Comparison of ENCODE assay signal across 13 cellular contexts in genomic region chr11:46075168-46075567, GRCh38. TPM values are rescaled to one million over a fixed set of nuclear protein-coding genes. Genes with fewer than 3 reads are reported as not detected.
DNase-seq lines count a peak whose midpoint lies in the region; ATAC-seq and TF ChIP-seq lines count a peak whose summit lies in the region.
"Had no signal": no experiment of that assay in that cellular context is flagged by ENCODE, and none has a peak within 500 bp of the region (broad histone marks: within the 10 kb centered on the region; RNA-seq: fewer than 3 reads in every experiment).

No MANE protein-coding gene starts in this region.

- H4K20me1 ChIP-seq in GM23248 (ENCODE audit: insufficient read depth): no peaks in the 10 kb centered on the region; the same call in 1 of the 2 replicates
- no peaks in the 10 kb centered on the region for H4K20me1 ChIP-seq in PC-3 (ENCODE audit: low read length)

- POLR2A ChIA-PET in PC-3 (lab: Charles Lee; ENCODE audit: unreplicated experiment): no interaction called here

- H3K36me3 Mint-ChIP-seq in CD14-positive monocyte: peaks cover 56 to 83% of the 10 kb centered on the region in 2 donors

- H3K27me3 Mint-ChIP-seq in CD14-positive monocyte (ENCODE audit: low read depth in 3 of 3): no peaks in the 10 kb centered on the region

- H3K79me2 ChIP-seq in GM23248 (ENCODE audit: insufficient read depth) (peaks cover 12% of the 10 kb centered on the region; the same call in 1 of the 2 replicates), PC-3 (ENCODE audit: low read length) (no peaks in the 10 kb centered on the region)

- 0 out of 2 replicates have a peak, but pooled peaks cover 10% of the 10 kb centered on the region for H3K36me3 ChIP-seq in GM23248 (ENCODE audit: low read depth)
- H3K36me3 ChIP-seq in PC-3 (ENCODE audit: low read depth, low read length): no peaks in the 10 kb centered on the region
- H3K36me3 ChIP-seq: right atrium auricular region had no signal

- H3K9me3 Mint-ChIP-seq in CD14-positive monocyte: no peaks in the 10 kb centered on the region

- in situ Hi-C loops in GM23248 (cut with MboI): no loop called here

- H3K4me3 ChIP-seq in GM23248 (no peak overlapping the region), PC-3 (ENCODE audit: low read length) (no peak overlapping the region), epithelial cell of esophagus (ENCODE audit: low read length) (no peak overlapping the region)
- H3K4me3 ChIP-seq: lung, right atrium auricular region had no signal

- H3K4me2 ChIP-seq in GM23248 (ENCODE audit: unreplicated experiment) (no peak overlapping the region), PC-3 (ENCODE audit: low read length) (0 out of 2 replicates have a peak overlapping the region, but pooled peaks have one; percentile 6)

- no peaks in the 10 kb centered on the region for H3K9me3 ChIP-seq in GM23248 (ENCODE audit: low read depth)
- H3K9me3 ChIP-seq in PC-3 (ENCODE audit: low read length): no peaks in the 10 kb centered on the region
- H3K9me3 ChIP-seq: right atrium auricular region had no signal

- peak overlapping the region in 1 of 7 donors; percentile 70 for H3K27ac Mint-ChIP-seq in CD14-positive monocyte

- H3K4me1 ChIP-seq in GM23248 (ENCODE audit: insufficient read depth) (no peaks in the 10 kb centered on the region), PC-3 (ENCODE audit: insufficient read depth, low read length) (peaks cover 8% of the 10 kb centered on the region)

- H3K4me1 Mint-ChIP-seq in CD14-positive monocyte: no peaks in the 10 kb centered on the region

- WGBS in GM23248 (ENCODE audit: low coverage in 1 of 2, low lambda C conversion rate in 2 of 2, missing lambda C conversion rate in 2 of 2), 2 experiments: 65 to 70% methylated on average over 5 of the region's 5 CpGs

- no TSS peak for BruUV-seq in PC-3 (replicated peaks; lab: Mats Ljungman, UMichigan)

- CTCF ChIA-PET in PC-3 (lab: Charles Lee): interaction anchor here (0.9 kb wide), 1 partner anchor 28 kb away, joined by 3 read pairs; no protein-coding TSS in a partner anchor

- H3K9ac ChIP-seq in GM23248 (no peak overlapping the region), PC-3 (ENCODE audit: low read length) (no peak overlapping the region)

- intact Hi-C loops in PC-3 (cut with micrococcal nuclease) (loop anchor here (5.0 kb wide), 2 partner anchors 38 to 162 kb away; no protein-coding TSS in a partner anchor), CD14-positive monocyte (cut with micrococcal nuclease) (no loop called here)

- H3F3A ChIP-seq in GM23248 (ENCODE audit: insufficient read depth): 0 out of 2 replicates have a peak, but pooled peaks cover 6% of the 10 kb centered on the region
- H3F3A ChIP-seq in PC-3 (ENCODE audit: low read length, unreplicated experiment): no peaks in the 10 kb centered on the region

- DNase-seq in GM23248 (peak; percentile 30), PC-3 (peak; percentile 65), epithelial cell of esophagus (ENCODE audit: low read depth) (peak; percentile 86), non-pigmented ciliary epithelial cell (ENCODE audit: low read depth) (peak; percentile 11), SK-N-DZ (ENCODE audit: low spot score) (no peak), CD14-positive monocyte (ENCODE audit: low spot score) (no peak)
- DNase-seq: central memory CD4-positive, alpha-beta T cell; NCI-H146; T1000 had no signal

- H2AFZ ChIP-seq in GM23248 (no peak overlapping the region), PC-3 (ENCODE audit: low read length) (no peak overlapping the region)

- TF ChIP-seq CTCF in PC-3 (conservative IDR thresholded peaks at IDR 0.05; ENCODE audit: low read depth, low read length) (no peak), epithelial cell of esophagus (IDR thresholded peaks at IDR 0.05; ENCODE audit: insufficient read depth, low read depth, low read length, missing control alignments) (no peak), CD14-positive monocyte (IDR thresholded peaks at IDR 0.05) (no peak)

- H3K27ac ChIP-seq in GM23248 (no peak overlapping the region), PC-3 (ENCODE audit: low read length) (no peak overlapping the region)

- H3K27me3 ChIP-seq in GM23248 (replicated peaks; ENCODE audit: insufficient read depth) (no peaks in the 10 kb centered on the region), PC-3 (ENCODE audit: low read length) (no peaks in the 10 kb centered on the region)
- H3K27me3 ChIP-seq: right atrium auricular region had no signal

- ATAC-seq in PC-3 (peak; percentile 84), HG02623 (IDR thresholded peaks at IDR 0.05; ENCODE audit: unreplicated experiment) (no peak), GM19397 (IDR thresholded peaks at IDR 0.05; ENCODE audit: unreplicated experiment) (no peak)

- H3K9me2 ChIP-seq in GM23248 (ENCODE audit: insufficient read depth): no peaks in the 10 kb centered on the region
- H3K9me2 ChIP-seq in PC-3 (replicated peaks; ENCODE audit: low read length): no peaks in the 10 kb centered on the region

- no peak overlapping the region for H3K4me3 Mint-ChIP-seq in CD14-positive monocyte

RNA-seq across cellular contexts. Expression of gene PHF21A, which starts 46.1 kb away (rescaled TPM):
- total RNA-seq in GM23248 (2014; rRNA removed; shearing (Covaris generic)): 11.2 and 11.8 TPM in 2 replicates
- polyA plus RNA-seq in GM23248 (2016; fragmentation: Nextera tagmentation; extraction: Ambion mirVana) (17.0 and 22.3 TPM in 2 replicates), CD14-positive monocyte (10 to 100 TPM in 1 of 2 donors, 1 to 10 TPM in 1; 6.2 to 14.0 TPM)
- total RNA-seq in PC-3 (2014; rRNA removed): 6.2 and 8.2 TPM in 2 replicates
- 21.3 and 23.1 TPM in 2 replicates for polyA plus RNA-seq in SK-N-DZ (2014; cell fraction: cytosol; rRNA removed)
- polyA plus RNA-seq in SK-N-DZ (2014; cell fraction: nucleus; rRNA removed): 39.8 and 51.8 TPM in 2 replicates

Comparison
In these comparisons a context has a peak if more than half of its experiments do, and no peak if none do; other contexts are left out.
1. DNase-seq: peak in GM23248 (single experiment), PC-3 (single experiment), epithelial cell of esophagus (single experiment) and non-pigmented ciliary epithelial cell (single experiment); none in SK-N-DZ (single experiment) and CD14-positive monocyte (single experiment).